17 cellular contexts compared by ENCODE assay signal in the genomic region with DNA sequence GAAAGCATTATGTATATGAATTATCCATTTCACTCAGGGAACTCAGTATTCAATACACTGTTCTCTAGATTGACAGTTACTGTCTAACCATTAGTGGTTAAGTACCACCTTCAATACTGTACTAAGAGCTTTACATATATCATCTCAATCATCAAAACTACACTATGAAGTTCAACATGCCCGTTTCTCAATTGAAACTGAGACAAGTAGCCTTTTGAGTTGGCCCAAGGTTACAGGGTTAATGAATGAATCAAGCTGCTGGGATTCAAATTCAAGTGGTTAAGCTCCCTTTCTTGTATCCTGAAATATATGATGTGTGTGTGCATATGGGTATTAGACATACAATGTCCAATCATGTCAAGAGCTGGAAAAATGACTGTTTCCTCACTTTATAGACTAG. TPM values are rescaled to one million over a fixed set of nuclear protein-coding genes. Genes with fewer than 3 reads are reported as not detected.
A peak's percentile ranks its signal among the peaks of the same experiment; 100 is the strongest.
DNase-seq lines count a peak whose midpoint lies in the region; ATAC-seq, FAIRE-seq and TF ChIP-seq lines count a peak whose summit lies in the region.
"Had no signal": no experiment of that assay in that cellular context is flagged by ENCODE, and none has a peak within 500 bp of the region (broad histone marks: within the 10 kb centered on the region; RNA-seq: fewer than 3 reads in every experiment).

No MANE protein-coding gene starts in this region.

- TF ChIP-seq EP300 in GM12878 (IDR thresholded peaks at IDR 0.05; ENCODE audit: borderline replicate concordance in 1 of 2, control insufficient read depth in 1 of 2, low read depth in 2 of 2, low read length in 2 of 2): no peak

- peaks cover 0 to 7% of the 10 kb centered on the region in 2 experiments; a peak in 1 of 4 replicates for H3K36me3 ChIP-seq in GM12878 (ENCODE audit: control insufficient read depth in 2 of 2, insufficient read depth in 2 of 2, low read length in 1 of 2)
- H3K36me3 ChIP-seq in right lobe of liver: peaks cover 0 to 10% (median 0%) of the 10 kb centered on the region in 4 donors

- H3K9ac ChIP-seq in GM12878 (ENCODE audit: control insufficient read depth, insufficient read depth, low read length): no peak overlapping the region

- H3K79me2 ChIP-seq in GM12878 (ENCODE audit: control insufficient read depth, insufficient read depth, low read length): peaks cover 53% of the 10 kb centered on the region

- RAD21 ChIA-PET in GM12878 (lab: Charles Lee; ENCODE audit: unreplicated experiment): interaction anchor here (1.2 to 3.8 kb wide), 4 partner anchors 18 to 122 kb away, joined by 3 to 21 read pairs (median 4); a partner anchor contains a TSS

- ATAC-seq in GM19438 (IDR thresholded peaks at IDR 0.05; ENCODE audit: low read depth, unreplicated experiment): peak; percentile 58
- ATAC-seq in HG03066 (IDR thresholded peaks at IDR 0.05; ENCODE audit: low read depth, unreplicated experiment): peak; percentile 50
- ATAC-seq in GM12878: peak; percentile 71
- no peak for ATAC-seq in right lobe of liver
- ATAC-seq in HG03025 (IDR thresholded peaks at IDR 0.05; ENCODE audit: low FRiP score, unreplicated experiment): no peak
- ATAC-seq: WTC11 had no signal

- TF ChIP-seq RAD21 in GM12878 (IDR thresholded peaks at IDR 0.05; ENCODE audit: insufficient read depth, low read depth, low read length): no peak

- H3K27me3 ChIP-seq in GM12878 (replicated peaks in 1 of 2; ENCODE audit: control insufficient read depth in 2 of 2, insufficient read depth in 2 of 2, low read length in 1 of 2) (no peaks in the 10 kb centered on the region), right lobe of liver (no peaks in the 10 kb centered on the region)
- H3K27me3 ChIP-seq: SJSA1 had no signal

- 0% methylated on average over 1 of the region's 1 CpG for WGBS in GM12878 (ENCODE audit: insufficient coverage, insufficient replicate concordance, low lambda C conversion rate, missing lambda C conversion rate)
- 50 to 58% methylated on average over 1 of the region's 1 CpG for WGBS in lower leg skin, 2 donors
- WGBS in right lobe of liver (ENCODE audit: insufficient coverage, low coverage, low lambda C conversion rate, missing lambda C conversion rate): 46% methylated on average over 1 of the region's 1 CpG

- no peak overlapping the region for H3K27ac ChIP-seq in GM12878 (ENCODE audit: control insufficient read depth, insufficient read depth)
- no peak overlapping the region for H3K27ac ChIP-seq in right lobe of liver
- H3K27ac ChIP-seq: C4-2B, coronary artery, HL-60, SJSA1 had no signal

- POLR2A ChIA-PET in GM12878 (lab: Charles Lee): interaction anchor here (0.8 to 1.2 kb wide), 2 partner anchors 17 to 1442 kb away, joined by 3 to 5 read pairs; no protein-coding TSS in a partner anchor

- intact Hi-C loops in GM12878 (cut with micrococcal nuclease; ENCODE audit: unreplicated experiment) (no loop called here), lower leg skin (cut with DNase I; ENCODE audit: low total_unique reads) (no loop called here), right lobe of liver (cut with DNase I) (no loop called here)

- no peaks in the 10 kb centered on the region; the same call in 2 of the 3 replicates for H3K9me3 ChIP-seq in GM12878 (replicated peaks; ENCODE audit: control insufficient read depth, insufficient read depth, low read length)
- H3K9me3 ChIP-seq in right lobe of liver: no peaks in the 10 kb centered on the region
- H3K9me3 ChIP-seq: SJSA1 had no signal

- no peak for DNase-seq in GM18507 (ENCODE audit: extremely low spot score, insufficient read length, low read depth)
- DNase-seq in GM12878 (ENCODE audit: low read depth, low spot score): no peak
- no peak for DNase-seq in lower leg skin (ENCODE audit: low spot score in 2 of 2)
- no peak for DNase-seq in right lobe of liver
- no peak for DNase-seq in MV-4-11 (lab: John Stamatoyannopoulos, UW)
- DNase-seq: activated naive CD4-positive, alpha-beta T cell; MM.1S; naive B cell; NCI-H748 treated with DMSO at 0.1 percent for 48 hours had no signal

- CTCF ChIA-PET in GM12878 (lab: Yijun Ruan, JAX): interaction anchor here (0.8 to 1.3 kb wide), 2 partner anchors 124 to 318 kb away, joined by 3 to 5 read pairs; a partner anchor contains a TSS

- no peaks in the 10 kb centered on the region for H4K20me1 ChIP-seq in GM12878 (ENCODE audit: control insufficient read depth, insufficient read depth)

- H3K4me2 ChIP-seq in GM12878 (ENCODE audit: control insufficient read depth, insufficient read depth): peak overlapping the region; percentile 12; the same call in 1 of the 2 replicates

- H3K4me3 ChIP-seq in GM12878 (no peak overlapping the region), lower leg skin (ENCODE audit: low read depth, poor library complexity, severe bottlenecking) (no peak overlapping the region), right lobe of liver (no peak overlapping the region)
- H3K4me3 ChIP-seq: coronary artery, SJSA1 had no signal

- TF ChIP-seq CTCF in GM12878 (IDR thresholded peaks at IDR 0.05 in 2 of 3, conservative IDR thresholded peaks at IDR 0.05 in 1 of 3; ENCODE audit: control insufficient read depth in 2 of 3, extremely low read depth in 1 of 3, insufficient read depth in 1 of 3, low read depth in 3 of 3, low read length in 3 of 3): no peak
- TF ChIP-seq CTCF in lower leg skin (IDR thresholded peaks at IDR 0.05): no peak
- TF ChIP-seq CTCF in right lobe of liver (IDR thresholded peaks at IDR 0.05): no peak

- FAIRE-seq in GM18507 (lab: Jason Lieb, UNC) (peak; percentile 71), GM12878 (lab: Jason Lieb, UNC) (peak; percentile 23)

- SMC1A ChIA-PET in GM12878 (lab: Charles Lee; ENCODE audit: uncharacterized antibody, unreplicated experiment): interaction anchor here (0.7 to 2.1 kb wide), 9 partner anchors 8 to 311 kb away, joined by 3 to 8 read pairs (median 4); no protein-coding TSS in a partner anchor

- H2AFZ ChIP-seq in GM12878 (ENCODE audit: control insufficient read depth, low read depth, low read length): no peak overlapping the region

- H3K4me1 ChIP-seq in GM12878 (ENCODE audit: control insufficient read depth, insufficient read depth, low read length): no peaks in the 10 kb centered on the region
- peaks cover 0 to 16% (median 0%) of the 10 kb centered on the region in 4 donors for H3K4me1 ChIP-seq in right lobe of liver
- H3K4me1 ChIP-seq: SJSA1 had no signal

- BruUV-seq in GM12878 (replicated peaks; lab: Mats Ljungman, UMichigan): no TSS peak

- in situ Hi-C loops in GM12878 (cut with MboI): no loop called here

- no peak for TF ChIP-seq POLR2A in GM12878 (IDR thresholded peaks at IDR 0.05; ENCODE audit: low read depth, low read length)
- no peak for TF ChIP-seq POLR2A in lower leg skin (IDR thresholded peaks at IDR 0.05)
- no peak for TF ChIP-seq POLR2A in right lobe of liver (IDR thresholded peaks at IDR 0.05)

TF ChIP-seq in GM12878, 131 proteins besides CTCF, POLR2A, EP300 and RAD21:
- TF ChIP-seq NR2F1 (conservative IDR thresholded peaks at IDR 0.05) (0 out of 2 replicates have a peak, but pooled peaks have one; percentile 32), RUNX3 (IDR thresholded peaks at IDR 0.05; ENCODE audit: low read length) (peak; percentile 13; the same call in 1 of the 2 replicates), JUNB (IDR thresholded peaks at IDR 0.05) (peak; percentile 18; the same call in 1 of the 2 replicates)
- TF ChIP-seq, protein P1, sequence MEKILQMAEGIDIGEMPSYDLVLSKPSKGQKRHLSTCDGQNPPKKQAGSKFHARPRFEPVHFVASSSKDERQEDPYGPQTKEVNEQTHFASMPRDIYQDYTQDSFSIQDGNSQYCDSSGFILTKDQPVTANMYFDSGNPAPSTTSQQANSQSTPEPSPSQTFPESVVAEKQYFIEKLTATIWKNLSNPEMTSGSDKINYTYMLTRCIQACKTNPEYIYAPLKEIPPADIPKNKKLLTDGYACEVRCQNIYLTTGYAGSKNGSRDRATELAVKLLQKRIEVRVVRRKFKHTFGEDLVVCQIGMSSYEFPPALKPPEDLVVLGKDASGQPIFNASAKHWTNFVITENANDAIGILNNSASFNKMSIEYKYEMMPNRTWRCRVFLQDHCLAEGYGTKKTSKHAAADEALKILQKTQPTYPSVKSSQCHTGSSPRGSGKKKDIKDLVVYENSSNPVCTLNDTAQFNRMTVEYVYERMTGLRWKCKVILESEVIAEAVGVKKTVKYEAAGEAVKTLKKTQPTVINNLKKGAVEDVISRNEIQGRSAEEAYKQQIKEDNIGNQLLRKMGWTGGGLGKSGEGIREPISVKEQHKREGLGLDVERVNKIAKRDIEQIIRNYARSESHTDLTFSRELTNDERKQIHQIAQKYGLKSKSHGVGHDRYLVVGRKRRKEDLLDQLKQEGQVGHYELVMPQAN (conservative IDR thresholded peaks at IDR 0.05): no peak
- TF ChIP-seq, protein P2, sequence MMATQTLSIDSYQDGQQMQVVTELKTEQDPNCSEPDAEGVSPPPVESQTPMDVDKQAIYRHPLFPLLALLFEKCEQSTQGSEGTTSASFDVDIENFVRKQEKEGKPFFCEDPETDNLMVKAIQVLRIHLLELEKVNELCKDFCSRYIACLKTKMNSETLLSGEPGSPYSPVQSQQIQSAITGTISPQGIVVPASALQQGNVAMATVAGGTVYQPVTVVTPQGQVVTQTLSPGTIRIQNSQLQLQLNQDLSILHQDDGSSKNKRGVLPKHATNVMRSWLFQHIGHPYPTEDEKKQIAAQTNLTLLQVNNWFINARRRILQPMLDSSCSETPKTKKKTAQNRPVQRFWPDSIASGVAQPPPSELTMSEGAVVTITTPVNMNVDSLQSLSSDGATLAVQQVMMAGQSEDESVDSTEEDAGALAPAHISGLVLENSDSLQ (IDR thresholded peaks at IDR 0.05): peak; percentile 69; the same call in 1 of the 2 replicates

RNA-seq across cellular contexts. Expression of a gene that starts 5.8 kb away (rescaled TPM):
- total RNA-seq in GM12878 (2013; cell fraction: nucleolus; rRNA removed): 120 and 130 TPM in 2 replicates
- total RNA-seq in GM12878 (2014; rRNA removed): 59.2 and 66.6 TPM in 2 replicates
- 95.1 and 106 TPM in 2 replicates for total RNA-seq in GM12878 (2014; rRNA removed; fragmentation: Illumina TruSeq; extraction: Trizol)
- 53.7 and 54.5 TPM in 2 replicates for total RNA-seq in GM12878 (2021)
- polyA plus RNA-seq in GM12878 (2011; ENCODE audit: low read depth): 38.7 TPM
- 70.3 and 123 TPM in 2 replicates for polyA plus RNA-seq in GM12878 (2011; rRNA removed)
- 24.3 and 26.6 TPM in 2 replicates for polyA plus RNA-seq in GM12878 (2011; cell fraction: cytosol; rRNA removed)
- 37.5 and 38.6 TPM in 2 replicates for polyA plus RNA-seq in GM12878 (2011; cell fraction: nucleus; rRNA removed)
- polyA plus RNA-seq in GM12878 (2012): 34.3 and 47.3 TPM in 2 replicates
- 78.2 and 109 TPM in 2 replicates for polyA plus RNA-seq in GM12878 (2014; fragmentation: Illumina TruSeq; extraction: Trizol)
- 10 to 100 TPM; 29.6 to 30.5 TPM for polyA plus RNA-seq in GM12878 (2014; fragmentation: Nextera tagmentation; extraction: Ambion mirVana)
- polyA plus RNA-seq in GM12878 (2014; rRNA removed): 36.0 and 51.5 TPM in 2 replicates
- 10 to 100 TPM; 32.9 to 33.0 TPM for polyA plus RNA-seq in GM12878 (2016; fragmentation: Nextera tagmentation; extraction: Ambion mirVana)
- 67.7 and 78.0 TPM in 2 replicates for polyA minus RNA-seq in GM12878 (2011; rRNA and poly(A)+ RNA removed)
- 32.5 and 35.0 TPM in 2 replicates for polyA minus RNA-seq in GM12878 (2011; cell fraction: cytosol; rRNA and poly(A)+ RNA removed)
- polyA minus RNA-seq in GM12878 (2011; cell fraction: nucleus; rRNA and poly(A)+ RNA removed): 25.5 and 43.7 TPM in 2 replicates
- 10 to 100 TPM; 53.7 to 70.1 (median 64.8) TPM for total RNA-seq in lower leg skin
- total RNA-seq in right lobe of liver: 10 to 100 TPM; 13.7 to 31.0 (median 21.5) TPM

Comparison
In these comparisons a context has a peak if more than half of its experiments do, and no peak if none do; other contexts are left out.
1. ATAC-seq: peak in GM19438 (single experiment), HG03066 (single experiment) and GM12878 (single experiment); none in right lobe of liver (0 of 4) and HG03025 (single experiment).